ENCODE assay signal across 22 cellular contexts in the genomic region with DNA sequence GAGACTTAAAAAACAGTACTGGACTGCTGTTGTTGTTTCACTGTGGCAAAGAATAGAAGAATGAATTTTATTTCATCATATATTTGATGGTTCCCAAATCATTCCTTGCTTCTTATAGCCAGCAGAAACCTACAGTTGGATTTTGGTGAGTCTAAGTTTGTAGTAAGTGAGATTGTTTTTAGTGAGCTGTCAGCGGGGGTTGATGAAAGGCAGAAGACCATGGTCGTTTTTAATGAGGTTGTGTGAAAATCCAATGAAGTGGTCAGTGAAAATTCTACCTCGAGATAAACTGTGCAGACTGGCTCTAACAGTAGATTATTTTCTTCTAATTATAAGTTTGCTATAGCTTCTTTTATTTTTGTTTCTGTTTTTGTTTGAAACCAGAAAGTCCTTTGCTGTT. TPM values are rescaled to one million over a fixed set of nuclear protein-coding genes. Genes with fewer than 3 reads are reported as not detected.
DNase-seq lines count a peak whose midpoint lies in the region; ATAC-seq, FAIRE-seq and TF ChIP-seq lines count a peak whose summit lies in the region.
"Had no signal": no experiment of that assay in that cellular context is flagged by ENCODE, and none has a peak within 500 bp of the region (broad histone marks: within the 10 kb centered on the region; RNA-seq: fewer than 3 reads in every experiment).

No MANE protein-coding gene starts in this region.

- no peak overlapping the region for H3K4me3 ChIP-seq in fibroblast of villous mesenchyme (ENCODE audit: low read depth, low read length)
- H3K4me3 ChIP-seq in pancreas: no peak overlapping the region
- H3K4me3 ChIP-seq: A549; BLaER1 treated with 17β-estradiol and CSF1 and Interleukin-3, amounts not matched to agents 10 nM and 100 nM had no signal

- no peak for FAIRE-seq in pancreas (lab: Jason Lieb, UNC)
- FAIRE-seq: A549, D721Med, G401.6, GM12891 had no signal

- no peak overlapping the region for H3K4me3 Mint-ChIP-seq in activated naive CD4-positive, alpha-beta T cell treated with anti-CD3 and anti-CD28 coated beads, Interleukin-2, amount 50 U/mL, for 24 hours
- H3K4me3 Mint-ChIP-seq in activated naive CD4-positive, alpha-beta T cell treated with anti-CD3 and anti-CD28 coated beads for 36 hours: no peak overlapping the region
- no peak overlapping the region for H3K4me3 Mint-ChIP-seq in T-helper 17 cell
- H3K4me3 Mint-ChIP-seq in stimulated activated effector memory CD8-positive, alpha-beta T cell treated with anti-CD3 and anti-CD28 coated beads, Interleukin-12 subunit alpha, Interleukin-12 subunit beta, amount 100 ng/mL, for 72 hours: no peak overlapping the region
- H3K4me3 Mint-ChIP-seq: B cell; CD4-positive, alpha-beta T cell; CD8-positive, alpha-beta T cell had no signal

- ATAC-seq in T-helper 17 cell: no peak
- ATAC-seq in stimulated activated effector memory CD8-positive, alpha-beta T cell treated with anti-CD3 and anti-CD28 coated beads, Interleukin-12 subunit alpha, Interleukin-12 subunit beta, amount 100 ng/mL, for 72 hours: no peak
- no peak for ATAC-seq in pancreas
- ATAC-seq: A549; CD8-positive, alpha-beta T cell had no signal

- no peak overlapping the region for H3K27ac ChIP-seq in pancreas
- H3K27ac ChIP-seq: 22Rv1; A549; BLaER1 treated with 17β-estradiol and CSF1 and Interleukin-3, amounts not matched to agents 10 nM and 100 nM; C4-2B had no signal

- H3K9me3 ChIP-seq in T-helper 17 cell (ENCODE audit: control insufficient read depth, low read length, poor library complexity, severe bottlenecking) (no peaks in the 10 kb centered on the region), pancreas (no peaks in the 10 kb centered on the region)
- H3K9me3 ChIP-seq: A549; BLaER1 treated with 17β-estradiol and CSF1 and Interleukin-3, amounts not matched to agents 10 nM and 100 nM; Caco-2 had no signal

- peaks cover 0 to 59% (median 15%) of the 10 kb centered on the region in 3 donors for H3K36me3 ChIP-seq in pancreas

- intact Hi-C loops in activated naive CD4-positive, alpha-beta T cell treated with anti-CD3 and anti-CD28 coated beads for 36 hours (cut with micrococcal nuclease): no loop called here
- intact Hi-C loops in pancreas (cut with DNase I): no loop called here

- H3K27me3 Mint-ChIP-seq in activated naive CD4-positive, alpha-beta T cell treated with anti-CD3 and anti-CD28 coated beads, Interleukin-2, amount 50 U/mL, for 24 hours: no peaks in the 10 kb centered on the region
- H3K27me3 Mint-ChIP-seq in activated naive CD4-positive, alpha-beta T cell treated with anti-CD3 and anti-CD28 coated beads for 36 hours (ENCODE audit: low read depth): no peaks in the 10 kb centered on the region
- H3K27me3 Mint-ChIP-seq in T-helper 17 cell: no peaks in the 10 kb centered on the region
- H3K27me3 Mint-ChIP-seq: B cell; CD4-positive, alpha-beta T cell had no signal

- TF ChIP-seq CTCF in fibroblast of villous mesenchyme (IDR thresholded peaks at IDR 0.05; ENCODE audit: insufficient read depth, low read depth, low read length) (no peak), pancreas (IDR thresholded peaks at IDR 0.05) (no peak)

- H3K27me3 ChIP-seq in pancreas: no peaks in the 10 kb centered on the region
- H3K27me3 ChIP-seq: BLaER1 treated with 17β-estradiol and CSF1 and Interleukin-3, amounts not matched to agents 10 nM and 100 nM had no signal

- CTCF ChIA-PET in activated naive CD4-positive, alpha-beta T cell treated with anti-CD3 and anti-CD28 coated beads for 36 hours (lab: Charles Lee): interaction anchor here (0.6 kb wide), 1 partner anchor 355 kb away, joined by 3 read pairs; no protein-coding TSS in a partner anchor

- H3K36me3 Mint-ChIP-seq in activated naive CD4-positive, alpha-beta T cell treated with anti-CD3 and anti-CD28 coated beads, Interleukin-2, amount 50 U/mL, for 24 hours: peaks cover 20% of the 10 kb centered on the region
- H3K36me3 Mint-ChIP-seq in activated naive CD4-positive, alpha-beta T cell treated with anti-CD3 and anti-CD28 coated beads for 36 hours (ENCODE audit: low read depth): peaks cover 22% of the 10 kb centered on the region
- H3K36me3 Mint-ChIP-seq in T-helper 17 cell (ENCODE audit: low read depth): peaks cover 9% of the 10 kb centered on the region
- peaks cover 100% of the 10 kb centered on the region for H3K36me3 Mint-ChIP-seq in stimulated activated effector memory CD8-positive, alpha-beta T cell treated with anti-CD3 and anti-CD28 coated beads, Interleukin-12 subunit alpha, Interleukin-12 subunit beta, amount 100 ng/mL, for 72 hours

- no peaks in the 10 kb centered on the region for H3K4me1 Mint-ChIP-seq in activated naive CD4-positive, alpha-beta T cell treated with anti-CD3 and anti-CD28 coated beads, Interleukin-2, amount 50 U/mL, for 24 hours
- H3K4me1 Mint-ChIP-seq in activated naive CD4-positive, alpha-beta T cell treated with anti-CD3 and anti-CD28 coated beads for 36 hours (ENCODE audit: low read depth): no peaks in the 10 kb centered on the region
- H3K4me1 Mint-ChIP-seq in T-helper 17 cell: no peaks in the 10 kb centered on the region
- no peaks in the 10 kb centered on the region for H3K4me1 Mint-ChIP-seq in stimulated activated effector memory CD8-positive, alpha-beta T cell treated with anti-CD3 and anti-CD28 coated beads, Interleukin-12 subunit alpha, Interleukin-12 subunit beta, amount 100 ng/mL, for 72 hours
- H3K4me1 Mint-ChIP-seq: B cell had no signal

- WGBS in pancreas, 2 donors: 70 to 75% methylated on average over 3 of the region's 3 CpGs

- no peaks in the 10 kb centered on the region for H3K4me1 ChIP-seq in pancreas
- H3K4me1 ChIP-seq: A549; BLaER1 treated with 17β-estradiol and CSF1 and Interleukin-3, amounts not matched to agents 10 nM and 100 nM; Caco-2 had no signal

- peak overlapping the region; percentile 1 for H3K27ac Mint-ChIP-seq in activated naive CD4-positive, alpha-beta T cell treated with anti-CD3 and anti-CD28 coated beads, Interleukin-2, amount 50 U/mL, for 24 hours
- no peak overlapping the region for H3K27ac Mint-ChIP-seq in activated naive CD4-positive, alpha-beta T cell treated with anti-CD3 and anti-CD28 coated beads for 36 hours
- H3K27ac Mint-ChIP-seq in T-helper 17 cell: peak overlapping the region; percentile 37
- H3K27ac Mint-ChIP-seq in stimulated activated effector memory CD8-positive, alpha-beta T cell treated with anti-CD3 and anti-CD28 coated beads, Interleukin-12 subunit alpha, Interleukin-12 subunit beta, amount 100 ng/mL, for 72 hours: peak overlapping the region; percentile 29
- H3K27ac Mint-ChIP-seq: B cell; CD4-positive, alpha-beta T cell; CD8-positive, alpha-beta T cell had no signal

- no peak for DNase-seq in activated naive CD4-positive, alpha-beta T cell treated with anti-CD3 and anti-CD28 coated beads for 36 hours
- DNase-seq in T-helper 17 cell (no peak), fibroblast of villous mesenchyme (ENCODE audit: low read depth) (peak; percentile 55), H4 (ENCODE audit: low spot score) (no peak), pancreas (no peak)
- DNase-seq in stimulated activated effector memory CD8-positive, alpha-beta T cell treated with anti-CD3 and anti-CD28 coated beads, Interleukin-12 subunit alpha, Interleukin-12 subunit beta, amount 100 ng/mL, for 72 hours (ENCODE audit: low spot score in 2 of 2): no peak
- DNase-seq: AML-193; Caco-2; Calu3; CD4-positive, alpha-beta T cell; CD8-positive, alpha-beta T cell; DMS79 treated with DMSO at 0.1 percent for 48 hours; GF-D8 had no signal

- H3K9me3 Mint-ChIP-seq in activated naive CD4-positive, alpha-beta T cell treated with anti-CD3 and anti-CD28 coated beads, Interleukin-2, amount 50 U/mL, for 24 hours: no peaks in the 10 kb centered on the region
- H3K9me3 Mint-ChIP-seq in activated naive CD4-positive, alpha-beta T cell treated with anti-CD3 and anti-CD28 coated beads for 36 hours: no peaks in the 10 kb centered on the region
- H3K9me3 Mint-ChIP-seq in stimulated activated effector memory CD8-positive, alpha-beta T cell treated with anti-CD3 and anti-CD28 coated beads, Interleukin-12 subunit alpha, Interleukin-12 subunit beta, amount 100 ng/mL, for 72 hours: no peaks in the 10 kb centered on the region
- H3K9me3 Mint-ChIP-seq: CD4-positive, alpha-beta T cell; CD8-positive, alpha-beta T cell had no signal

RNA-seq across cellular contexts. Expression of a gene that starts 36.2 kb away (rescaled TPM):
- 10 to 100 TPM; 23.1 to 27.3 TPM for total RNA-seq in activated naive CD4-positive, alpha-beta T cell treated with anti-CD3 and anti-CD28 coated beads for 36 hours
- 10 to 100 TPM; 36.2 to 41.4 TPM for total RNA-seq in T-helper 17 cell
- total RNA-seq in fibroblast of villous mesenchyme: 25.4 and 27.6 TPM in 2 replicates
- 16.0 and 22.6 TPM in 2 replicates for total RNA-seq in H4 (2014; rRNA removed; shearing (Covaris generic))
- 10 to 100 TPM in 5 of 6 donors, 1 to 10 TPM in 1; 9.0 to 17.6 (median 13.7) TPM for total RNA-seq in pancreas
- 10 to 100 TPM; 20.3 to 39.9 TPM for polyA plus RNA-seq in pancreas
